In genomic region chr7:90596745-90597526, GRCh38 we compare ENCODE assay signal across 8 cellular contexts. TPM values are rescaled to one million over a fixed set of nuclear protein-coding genes. Genes with fewer than 3 reads are reported as not detected.
DNase-seq lines count a peak whose midpoint lies in the region; ATAC-seq and TF ChIP-seq lines count a peak whose summit lies in the region.

No MANE protein-coding gene starts in this region.

- peak; percentile 5 for ATAC-seq in HG02840 (IDR thresholded peaks at IDR 0.05; ENCODE audit: low FRiP score, unreplicated experiment)
- peak; percentile 42 for ATAC-seq in aorta (ENCODE audit: low FRiP score)

- H3K36me3 Mint-ChIP-seq in mesothelial cell of epicardium: no peaks in the 10 kb centered on the region

- no peaks in the 10 kb centered on the region for H3K27me3 Mint-ChIP-seq in mesothelial cell of epicardium (ENCODE audit: low read depth)

- H3K9me3 ChIP-seq in aorta (ENCODE audit: control insufficient read depth, low read length): no peaks in the 10 kb centered on the region

- TF ChIP-seq CTCF in GM13977 (IDR thresholded peaks at IDR 0.05; ENCODE audit: extremely low read depth, insufficient read depth, missing control alignments) (no peak), dorsolateral prefrontal cortex (IDR thresholded peaks at IDR 0.05 in 54 of 56, conservative IDR thresholded peaks at IDR 0.05 in 2 of 56; ENCODE audit: low read depth in 1 of 56, partially characterized antibody in 56 of 56) (no peak), mesothelial cell of epicardium (IDR thresholded peaks at IDR 0.05; ENCODE audit: unreplicated experiment) (no peak)

- H3K9me3 Mint-ChIP-seq in mesothelial cell of epicardium: no peaks in the 10 kb centered on the region

- H3K27me3 ChIP-seq in dorsolateral prefrontal cortex (no peaks in the 10 kb centered on the region), aorta (ENCODE audit: control insufficient read depth in 1 of 2, insufficient read depth in 2 of 2, low read length in 1 of 2) (no peaks in the 10 kb centered on the region)

- DNase-seq in AG08395 (ENCODE audit: low spot score) (peak; percentile 45), GM13977 (ENCODE audit: low spot score) (peak; percentile 77), NCI-H526 treated with DMSO at 0.1 percent for 48 hours (lab: John Stamatoyannopoulos, UW) (peak; percentile 85), dorsolateral prefrontal cortex (peak in 1 of 10 donors; percentile 8), mesothelial cell of epicardium (ENCODE audit: low spot score in 2 of 2, unreplicated experiment in 2 of 2) (no peak), aorta (no peak), NCI-H187 treated with DMSO at 0.1 percent for 48 hours (lab: John Stamatoyannopoulos, UW) (no peak)

- intact Hi-C loops in dorsolateral prefrontal cortex (cut with DNase I) (no loop called here), aorta (cut with DNase I) (loop anchor here in 1 of 2 donors (10.0 kb wide), 2 partner anchors 108 to 142 kb away; no protein-coding TSS in a partner anchor)

- WGBS in aorta, 2 donors: 1% methylated on average over 41 of the region's 41 CpGs

- peaks cover 2 to 4% of the 10 kb centered on the region in 2 donors for H3K4me1 ChIP-seq in aorta (ENCODE audit: control insufficient read depth in 1 of 2, insufficient read depth in 2 of 2, low read length in 2 of 2)

- peak overlapping the region; percentile 94 for H3K27ac Mint-ChIP-seq in mesothelial cell of epicardium

- H3K27ac ChIP-seq in dorsolateral prefrontal cortex (peak overlapping the region in 21 of 59 donors; percentile 13 to 81 (median 53)), aorta (ENCODE audit: low read depth in 1 of 2, low read length in 2 of 2) (no peak overlapping the region)

- H3K4me3 Mint-ChIP-seq in mesothelial cell of epicardium: peak overlapping the region; percentile 92

- in situ Hi-C loops in GM13977 (cut with MboI; ENCODE audit: low pct_unique_long_range_greater_than_20kb, low sequenced_read_pairs, unreplicated experiment): no loop called here

- H3K4me3 ChIP-seq in dorsolateral prefrontal cortex (peak overlapping the region; percentile 53 to 88 (median 78)), aorta (ENCODE audit: low read length in 2 of 2) (peak overlapping the region; percentile 60 to 91)

- peaks cover 48% of the 10 kb centered on the region for H3K4me1 Mint-ChIP-seq in mesothelial cell of epicardium

- H3K36me3 ChIP-seq in aorta (ENCODE audit: control insufficient read depth in 1 of 2, insufficient read depth in 2 of 2, low read length in 1 of 2): no peaks in the 10 kb centered on the region

RNA-seq across cellular contexts. Expression of gene CDK14, which starts 0.8 kb away (rescaled TPM):
- 100 to 1,000 TPM in 114 of 120 experiments, 10 to 100 TPM in 6; 58.1 to 259 (median 183) TPM for total RNA-seq in dorsolateral prefrontal cortex
- total RNA-seq in mesothelial cell of epicardium: 64.6 to 70.4 TPM (median 68.5 TPM) in 3 replicates
- 10 to 100 TPM; 53.6 to 72.4 TPM for total RNA-seq in aorta
- polyA plus RNA-seq in aorta: 1 to 10 TPM; 4.6 to 5.5 TPM

Comparison
In these comparisons a context has a peak if more than half of its experiments do, and no peak if none do; other contexts are left out.
1. DNase-seq: peak in AG08395 (single experiment), GM13977 (single experiment) and NCI-H526 treated with DMSO at 0.1 percent for 48 hours (single experiment); none in mesothelial cell of epicardium (0 of 2), aorta (0 of 2) and NCI-H187 treated with DMSO at 0.1 percent for 48 hours (single experiment).